ENCODE assay signal across 8 cellular contexts in the genomic region with DNA sequence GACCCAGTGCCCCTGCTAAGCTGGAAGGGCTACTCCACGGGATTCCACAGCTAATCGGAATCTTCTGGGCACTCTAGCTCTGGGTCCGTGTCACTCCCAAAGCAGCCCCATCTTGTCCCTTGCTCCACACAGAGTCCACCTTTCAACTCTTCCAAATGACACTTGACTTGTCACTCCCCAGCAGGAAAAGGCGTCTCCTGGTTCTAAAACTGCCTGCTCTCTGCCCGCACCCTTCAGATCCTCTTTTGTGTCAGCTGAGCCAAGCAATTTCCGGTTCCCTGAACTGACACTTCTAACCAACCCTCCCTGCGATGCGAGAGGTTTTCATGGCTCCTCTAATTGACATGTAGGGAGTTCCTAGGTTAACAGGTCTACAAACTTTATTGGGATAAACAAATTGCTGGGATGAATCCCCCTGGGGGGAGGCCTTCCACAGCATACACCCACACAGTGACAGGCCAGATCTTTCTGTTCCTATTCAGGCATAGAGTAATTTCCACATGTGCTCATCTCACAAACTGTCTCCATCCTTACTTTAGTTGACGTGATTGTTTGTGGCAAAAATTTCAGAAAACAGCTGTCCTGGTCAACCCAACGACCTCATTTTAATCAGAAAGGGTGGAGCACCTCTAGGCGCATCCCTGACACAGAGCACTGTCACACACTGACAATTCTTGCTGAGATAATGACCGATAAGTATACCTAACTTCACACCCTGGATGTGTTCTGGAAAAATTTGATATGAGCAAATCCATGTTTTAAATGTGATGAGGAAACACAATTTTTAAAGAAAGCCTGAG.
DNase-seq lines count a peak whose midpoint lies in the region; ATAC-seq and TF ChIP-seq lines count a peak whose summit lies in the region.

No MANE protein-coding gene starts in this region.

- no peaks in the 10 kb centered on the region for H3K27me3 Mint-ChIP-seq in activated T-cell treated with anti-CD3 and anti-CD28 coated beads, Interleukin-2, amount 50 U/mL, for 72 hours (ENCODE audit: low read depth)

- H3K9me3 ChIP-seq in left ventricle myocardium inferior (replicated peaks) = no peaks in the 10 kb centered on the region

- peaks cover 0 to 4% of the 10 kb centered on the region in 2 donors for H3K36me3 Mint-ChIP-seq in activated T-cell treated with anti-CD3 and anti-CD28 coated beads, Interleukin-2, amount 50 U/mL, for 72 hours (ENCODE audit: insufficient read depth in 2 of 2)

- H3K27me3 ChIP-seq in HL-60 (ENCODE audit: insufficient read depth, poor library complexity, severe bottlenecking) (no peaks in the 10 kb centered on the region), left ventricle myocardium inferior (ENCODE audit: low read depth) (no peaks in the 10 kb centered on the region)

- H3K27ac ChIP-seq in HL-60 (replicated peaks) (peak overlapping the region; percentile 63), left ventricle myocardium inferior (replicated peaks) (peak overlapping the region; percentile 92)

- no peaks in the 10 kb centered on the region for H3K9me3 Mint-ChIP-seq in activated T-cell treated with anti-CD3 and anti-CD28 coated beads, Interleukin-2, amount 50 U/mL, for 72 hours

- peaks cover 98% of the 10 kb centered on the region for H3K4me1 ChIP-seq in left ventricle myocardium inferior

- ATAC-seq in activated T-cell treated with anti-CD3 and anti-CD28 coated beads, Interleukin-2, amount 50 U/mL, for 72 hours (replicated peaks in 1 of 2) = peak; percentile 76 to 80
- ATAC-seq in HG02981 (IDR thresholded peaks at IDR 0.05; ENCODE audit: unreplicated experiment) = no peak

- TF ChIP-seq CTCF in AG10803 (conservative IDR thresholded peaks at IDR 0.05; ENCODE audit: low read length) (no peak), HL-60 (IDR thresholded peaks at IDR 0.05; ENCODE audit: insufficient read depth, low read length) (no peak), left ventricle myocardium inferior (IDR thresholded peaks at IDR 0.05; ENCODE audit: borderline replicate concordance) (no peak)

- peak overlapping the region; percentile 72 to 73 for H3K4me3 Mint-ChIP-seq in activated T-cell treated with anti-CD3 and anti-CD28 coated beads, Interleukin-2, amount 50 U/mL, for 72 hours

- DNase-seq in AG10803 (ENCODE audit: low read depth) (peak; percentile 61), HL-60 (ENCODE audit: low read depth in 1 of 2, low spot score in 1 of 2) (peak in 1 of 2 experiments; percentile 87), left ventricle myocardium inferior (no peak), dedifferentiated amniotic fluid mesenchymal stem cell (ENCODE audit: extremely low spot score) (no peak), NCI-H524 treated with DMSO at 0.1 percent for 48 hours (lab: John Stamatoyannopoulos, UW) (no peak)
- peak; percentile 49 to 56 for DNase-seq in activated T-cell treated with anti-CD3 and anti-CD28 coated beads, Interleukin-2, amount 50 U/mL, for 72 hours
- peak; percentile 54 for DNase-seq in stimulated activated CD8-positive, alpha-beta memory T cell treated with anti-CD3 and anti-CD28 coated beads, Interleukin-4, amount 100 ng/mL, for 48 hours

- peaks cover 81% of the 10 kb centered on the region for H3K4me1 Mint-ChIP-seq in activated T-cell treated with anti-CD3 and anti-CD28 coated beads, Interleukin-2, amount 50 U/mL, for 72 hours (ENCODE audit: low read depth)

- H3K36me3 ChIP-seq in left ventricle myocardium inferior = no peaks in the 10 kb centered on the region

- intact Hi-C loops in left ventricle myocardium inferior (cut with micrococcal nuclease) = no loop called here

- peak overlapping the region; percentile 24 for H3K4me3 ChIP-seq in AG10803 (ENCODE audit: low read length)
- H3K4me3 ChIP-seq in HL-60 (replicated peaks; ENCODE audit: insufficient read depth, low read length) = no peak overlapping the region
- peak overlapping the region; percentile 41 for H3K4me3 ChIP-seq in left ventricle myocardium inferior

- H3K27ac Mint-ChIP-seq in activated T-cell treated with anti-CD3 and anti-CD28 coated beads, Interleukin-2, amount 50 U/mL, for 72 hours = peak overlapping the region; percentile 47

Comparison
In these comparisons a context has a peak if more than half of its experiments do, and no peak if none do; other contexts are left out.
1. DNase-seq: peak in AG10803 (single experiment), activated T-cell treated with anti-CD3 and anti-CD28 coated beads, Interleukin-2, amount 50 U/mL, for 72 hours (2 of 2) and stimulated activated CD8-positive, alpha-beta memory T cell treated with anti-CD3 and anti-CD28 coated beads, Interleukin-4, amount 100 ng/mL, for 48 hours (single experiment); none in left ventricle myocardium inferior (single experiment), dedifferentiated amniotic fluid mesenchymal stem cell (single experiment) and NCI-H524 treated with DMSO at 0.1 percent for 48 hours (single experiment).